Comparison of ENCODE assay signal across 2 cellular contexts in genomic region chr9:94697972-94698581, GRCh38.
TF ChIP-seq lines count a peak whose summit lies in the region.

No MANE protein-coding gene starts in this region.

TF ChIP-seq in SK-N-SH treated with all-trans-retinoic acid at 6 μM for 48 hours, 23 proteins besides CTCF, POLR2A, EP300 and RAD21 (continued from another document):
- TF ChIP-seq ZNF8 (CRISPR knock-in tag; IDR thresholded peaks at IDR 0.05) = no peak
- no peak for TF ChIP-seq ISL1 (CRISPR knock-in tag; IDR thresholded peaks at IDR 0.05)
- TF ChIP-seq ZFP3 (CRISPR knock-in tag; IDR thresholded peaks at IDR 0.05) = no peak
- no peak for TF ChIP-seq ARNTL (CRISPR knock-in tag; IDR thresholded peaks at IDR 0.05; ENCODE audit: borderline replicate concordance, low read depth)
- no peak for TF ChIP-seq PPARA (CRISPR knock-in tag; IDR thresholded peaks at IDR 0.05; ENCODE audit: borderline replicate concordance)
- TF ChIP-seq TOX (CRISPR knock-in tag; IDR thresholded peaks at IDR 0.05; ENCODE audit: borderline replicate concordance) = no peak
- no peak for TF ChIP-seq ZNF70 (CRISPR knock-in tag; IDR thresholded peaks at IDR 0.05)
- no peak for TF ChIP-seq TCF4 (CRISPR knock-in tag; IDR thresholded peaks at IDR 0.05; ENCODE audit: borderline replicate concordance)
- no peak for TF ChIP-seq SNAI2 (CRISPR knock-in tag; IDR thresholded peaks at IDR 0.05)
- TF ChIP-seq CREB5 (CRISPR knock-in tag; IDR thresholded peaks at IDR 0.05; ENCODE audit: low read depth) = no peak
- TF ChIP-seq OSR1 (CRISPR knock-in tag; IDR thresholded peaks at IDR 0.05) = no peak
- no peak for TF ChIP-seq ZFP30 (CRISPR knock-in tag; IDR thresholded peaks at IDR 0.05)
- no peak for TF ChIP-seq ZC3H10 (CRISPR knock-in tag; IDR thresholded peaks at IDR 0.05)
- TF ChIP-seq, protein P1, sequence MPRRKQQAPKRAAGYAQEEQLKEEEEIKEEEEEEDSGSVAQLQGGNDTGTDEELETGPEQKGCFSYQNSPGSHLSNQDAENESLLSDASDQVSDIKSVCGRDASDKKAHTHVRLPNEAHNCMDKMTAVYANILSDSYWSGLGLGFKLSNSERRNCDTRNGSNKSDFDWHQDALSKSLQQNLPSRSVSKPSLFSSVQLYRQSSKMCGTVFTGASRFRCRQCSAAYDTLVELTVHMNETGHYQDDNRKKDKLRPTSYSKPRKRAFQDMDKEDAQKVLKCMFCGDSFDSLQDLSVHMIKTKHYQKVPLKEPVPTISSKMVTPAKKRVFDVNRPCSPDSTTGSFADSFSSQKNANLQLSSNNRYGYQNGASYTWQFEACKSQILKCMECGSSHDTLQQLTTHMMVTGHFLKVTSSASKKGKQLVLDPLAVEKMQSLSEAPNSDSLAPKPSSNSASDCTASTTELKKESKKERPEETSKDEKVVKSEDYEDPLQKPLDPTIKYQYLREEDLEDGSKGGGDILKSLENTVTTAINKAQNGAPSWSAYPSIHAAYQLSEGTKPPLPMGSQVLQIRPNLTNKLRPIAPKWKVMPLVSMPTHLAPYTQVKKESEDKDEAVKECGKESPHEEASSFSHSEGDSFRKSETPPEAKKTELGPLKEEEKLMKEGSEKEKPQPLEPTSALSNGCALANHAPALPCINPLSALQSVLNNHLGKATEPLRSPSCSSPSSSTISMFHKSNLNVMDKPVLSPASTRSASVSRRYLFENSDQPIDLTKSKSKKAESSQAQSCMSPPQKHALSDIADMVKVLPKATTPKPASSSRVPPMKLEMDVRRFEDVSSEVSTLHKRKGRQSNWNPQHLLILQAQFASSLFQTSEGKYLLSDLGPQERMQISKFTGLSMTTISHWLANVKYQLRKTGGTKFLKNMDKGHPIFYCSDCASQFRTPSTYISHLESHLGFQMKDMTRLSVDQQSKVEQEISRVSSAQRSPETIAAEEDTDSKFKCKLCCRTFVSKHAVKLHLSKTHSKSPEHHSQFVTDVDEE (CRISPR knock-in tag; IDR thresholded peaks at IDR 0.05) = no peak
- TF ChIP-seq BACH2 (CRISPR knock-in tag; IDR thresholded peaks at IDR 0.05; ENCODE audit: borderline replicate concordance) = no peak
- TF ChIP-seq ESRRG (CRISPR knock-in tag; IDR thresholded peaks at IDR 0.05) = no peak
TF ChIP-seq in SK-N-SH treated with all-trans-retinoic acid at 6 μM for 48 hours: peak in this region for 0.

TF ChIP-seq in SK-N-SH, 30 proteins besides CTCF, POLR2A, EP300 and RAD21 (continued from another document):
- TF ChIP-seq SMC3 (IDR thresholded peaks at IDR 0.05; ENCODE audit: low read depth, low read length) (no peak), MXI1 (IDR thresholded peaks at IDR 0.05; ENCODE audit: low read depth, low read length) (no peak), POLR2AphosphoS5 (IDR thresholded peaks at IDR 0.05; ENCODE audit: low read depth, low read length) (no peak), NFIC (IDR thresholded peaks at IDR 0.05; ENCODE audit: borderline replicate concordance) (no peak), TEAD4 (IDR thresholded peaks at IDR 0.05; ENCODE audit: borderline replicate concordance, insufficient read depth) (no peak), MAX (IDR thresholded peaks at IDR 0.05; ENCODE audit: low read depth) (no peak), TCF12 (IDR thresholded peaks at IDR 0.05) (no peak)
- TF ChIP-seq, protein P2, sequence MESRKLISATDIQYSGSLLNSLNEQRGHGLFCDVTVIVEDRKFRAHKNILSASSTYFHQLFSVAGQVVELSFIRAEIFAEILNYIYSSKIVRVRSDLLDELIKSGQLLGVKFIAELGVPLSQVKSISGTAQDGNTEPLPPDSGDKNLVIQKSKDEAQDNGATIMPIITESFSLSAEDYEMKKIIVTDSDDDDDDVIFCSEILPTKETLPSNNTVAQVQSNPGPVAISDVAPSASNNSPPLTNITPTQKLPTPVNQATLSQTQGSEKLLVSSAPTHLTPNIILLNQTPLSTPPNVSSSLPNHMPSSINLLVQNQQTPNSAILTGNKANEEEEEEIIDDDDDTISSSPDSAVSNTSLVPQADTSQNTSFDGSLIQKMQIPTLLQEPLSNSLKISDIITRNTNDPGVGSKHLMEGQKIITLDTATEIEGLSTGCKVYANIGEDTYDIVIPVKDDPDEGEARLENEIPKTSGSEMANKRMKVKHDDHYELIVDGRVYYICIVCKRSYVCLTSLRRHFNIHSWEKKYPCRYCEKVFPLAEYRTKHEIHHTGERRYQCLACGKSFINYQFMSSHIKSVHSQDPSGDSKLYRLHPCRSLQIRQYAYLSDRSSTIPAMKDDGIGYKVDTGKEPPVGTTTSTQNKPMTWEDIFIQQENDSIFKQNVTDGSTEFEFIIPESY (IDR thresholded peaks at IDR 0.05; ENCODE audit: borderline replicate concordance, low read depth) = no peak
- TF ChIP-seq, protein P3, sequence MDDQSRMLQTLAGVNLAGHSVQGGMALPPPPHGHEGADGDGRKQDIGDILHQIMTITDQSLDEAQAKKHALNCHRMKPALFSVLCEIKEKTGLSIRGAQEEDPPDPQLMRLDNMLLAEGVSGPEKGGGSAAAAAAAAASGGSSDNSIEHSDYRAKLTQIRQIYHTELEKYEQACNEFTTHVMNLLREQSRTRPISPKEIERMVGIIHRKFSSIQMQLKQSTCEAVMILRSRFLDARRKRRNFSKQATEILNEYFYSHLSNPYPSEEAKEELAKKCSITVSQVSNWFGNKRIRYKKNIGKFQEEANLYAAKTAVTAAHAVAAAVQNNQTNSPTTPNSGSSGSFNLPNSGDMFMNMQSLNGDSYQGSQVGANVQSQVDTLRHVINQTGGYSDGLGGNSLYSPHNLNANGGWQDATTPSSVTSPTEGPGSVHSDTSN (IDR thresholded peaks at IDR 0.05) = no peak
